In the genomic region with DNA sequence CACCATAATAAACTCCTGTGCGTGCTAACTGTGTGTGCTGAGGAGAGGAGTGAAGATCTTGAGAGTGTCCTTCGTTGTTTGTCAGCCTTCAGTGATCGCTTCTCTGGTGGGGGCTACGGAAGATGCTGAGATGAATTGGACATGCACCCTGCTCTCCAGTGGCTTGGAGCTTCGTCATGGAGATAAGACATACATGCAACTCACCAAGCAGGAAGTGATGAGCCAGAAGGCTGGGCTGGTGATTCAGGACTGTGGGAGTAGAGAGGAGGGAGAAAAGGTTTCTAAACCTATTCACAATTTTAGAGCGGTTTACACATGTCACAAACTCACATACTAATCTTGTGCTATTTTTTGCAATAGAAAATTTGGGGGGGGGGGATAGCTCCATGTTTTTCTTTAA, we compare ENCODE assay signal across 8 cellular contexts.
DNase-seq lines count a peak whose midpoint lies in the region; ATAC-seq and FAIRE-seq lines count a peak whose summit lies in the region.

No MANE protein-coding gene starts in this region.

- H3K27me3 Mint-ChIP-seq in activated CD8-positive, alpha-beta memory T cell treated with anti-CD3 and anti-CD28 coated beads, Interleukin-2, amount 10 ng/mL, durations not matched to agents 7 days and 5 days: peaks cover 73% of the 10 kb centered on the region

- CTCF ChIA-PET in activated CD8-positive, alpha-beta memory T cell treated with anti-CD3 and anti-CD28 coated beads, Interleukin-2, amount 10 ng/mL, durations not matched to agents 7 days and 5 days (lab: Charles Lee): interaction anchor here (0.8 to 2.0 kb wide), 3 partner anchors 67 to 177 kb away, joined by 3 to 4 read pairs (median 3); no protein-coding TSS in a partner anchor

- ATAC-seq in activated CD8-positive, alpha-beta memory T cell treated with anti-CD3 and anti-CD28 coated beads, Interleukin-2, amount 10 ng/mL, durations not matched to agents 7 days and 5 days: peak; percentile 63
- ATAC-seq in esophagus mucosa: peak; percentile 66
- ATAC-seq in stimulated activated effector memory CD8-positive, alpha-beta T cell treated with anti-CD3 and anti-CD28 coated beads, Interleukin-12 subunit alpha, Interleukin-12 subunit beta, amount 100 ng/mL, for 72 hours: peak; percentile 99

- no peak overlapping the region for H3K27ac Mint-ChIP-seq in activated CD8-positive, alpha-beta memory T cell treated with anti-CD3 and anti-CD28 coated beads, Interleukin-2, amount 10 ng/mL, durations not matched to agents 7 days and 5 days
- peak overlapping the region; percentile 21 for H3K27ac Mint-ChIP-seq in stimulated activated effector memory CD8-positive, alpha-beta T cell treated with anti-CD3 and anti-CD28 coated beads, Interleukin-12 subunit alpha, Interleukin-12 subunit beta, amount 100 ng/mL, for 72 hours

- peaks cover 3% of the 10 kb centered on the region for H3K36me3 Mint-ChIP-seq in activated CD8-positive, alpha-beta memory T cell treated with anti-CD3 and anti-CD28 coated beads, Interleukin-2, amount 10 ng/mL, durations not matched to agents 7 days and 5 days
- H3K36me3 Mint-ChIP-seq in stimulated activated effector memory CD8-positive, alpha-beta T cell treated with anti-CD3 and anti-CD28 coated beads, Interleukin-12 subunit alpha, Interleukin-12 subunit beta, amount 100 ng/mL, for 72 hours: no peaks in the 10 kb centered on the region

- H3K4me1 Mint-ChIP-seq in activated CD8-positive, alpha-beta memory T cell treated with anti-CD3 and anti-CD28 coated beads, Interleukin-2, amount 10 ng/mL, durations not matched to agents 7 days and 5 days: peaks cover 25% of the 10 kb centered on the region
- H3K4me1 Mint-ChIP-seq in stimulated activated effector memory CD8-positive, alpha-beta T cell treated with anti-CD3 and anti-CD28 coated beads, Interleukin-12 subunit alpha, Interleukin-12 subunit beta, amount 100 ng/mL, for 72 hours: peaks cover 48% of the 10 kb centered on the region

- H3K9me3 Mint-ChIP-seq in activated CD8-positive, alpha-beta memory T cell treated with anti-CD3 and anti-CD28 coated beads, Interleukin-2, amount 10 ng/mL, durations not matched to agents 7 days and 5 days (ENCODE audit: low read depth): peaks cover 3% of the 10 kb centered on the region
- no peaks in the 10 kb centered on the region for H3K9me3 Mint-ChIP-seq in stimulated activated effector memory CD8-positive, alpha-beta T cell treated with anti-CD3 and anti-CD28 coated beads, Interleukin-12 subunit alpha, Interleukin-12 subunit beta, amount 100 ng/mL, for 72 hours

- no peak for DNase-seq in activated CD8-positive, alpha-beta memory T cell treated with anti-CD3 and anti-CD28 coated beads, Interleukin-2, amount 10 ng/mL, durations not matched to agents 7 days and 5 days
- DNase-seq in activated CD8-positive, alpha-beta memory T cell treated with anti-CD3 and anti-CD28 coated beads for 24 hours: no peak
- DNase-seq in SKM-1 (lab: John Stamatoyannopoulos, UW; ENCODE audit: unreplicated experiment): peak; percentile 57
- DNase-seq in stimulated activated effector memory CD8-positive, alpha-beta T cell treated with anti-CD3 and anti-CD28 coated beads, Interleukin-12 subunit alpha, Interleukin-12 subunit beta, amount 100 ng/mL, for 72 hours (ENCODE audit: low spot score in 2 of 2): no peak
- no peak for DNase-seq in HTR-8/SVneo (ENCODE audit: insufficient read length, low spot score)
- no peak for DNase-seq in NCI-H69 (lab: John Stamatoyannopoulos, UW)
- DNase-seq in retina: no peak

- no peak for FAIRE-seq in HTR-8/SVneo (lab: Jason Lieb, UNC)

- H3K4me3 Mint-ChIP-seq in activated CD8-positive, alpha-beta memory T cell treated with anti-CD3 and anti-CD28 coated beads, Interleukin-2, amount 10 ng/mL, durations not matched to agents 7 days and 5 days: no peak overlapping the region
- peak overlapping the region; percentile 22 for H3K4me3 Mint-ChIP-seq in stimulated activated effector memory CD8-positive, alpha-beta T cell treated with anti-CD3 and anti-CD28 coated beads, Interleukin-12 subunit alpha, Interleukin-12 subunit beta, amount 100 ng/mL, for 72 hours
